1 cellular context compared by ENCODE assay signal in the genomic region with DNA sequence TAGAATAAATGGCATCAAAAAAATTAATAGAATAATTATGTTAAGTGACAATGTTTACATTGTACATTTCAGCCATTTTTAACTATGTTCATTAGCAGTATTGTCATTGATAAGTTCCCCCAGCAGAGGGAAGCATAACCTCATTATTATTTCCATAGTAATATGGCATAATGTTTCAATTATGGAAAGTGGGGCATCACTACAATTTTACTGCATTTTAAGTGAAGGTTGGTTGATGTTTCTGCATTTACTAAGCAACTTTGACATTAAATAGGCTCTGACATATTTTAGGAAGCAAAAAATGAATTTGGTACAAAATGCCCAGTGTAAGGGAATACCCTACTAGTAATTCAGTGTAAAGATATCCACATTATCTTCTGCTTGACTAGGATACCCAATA.
TF ChIP-seq lines count a peak whose summit lies in the region.

No MANE protein-coding gene starts in this region.

TF ChIP-seq in WTC11, 78 proteins besides CTCF, POLR2A, EP300 and RAD21 (continued from another document):
- TF ChIP-seq, protein P1, sequence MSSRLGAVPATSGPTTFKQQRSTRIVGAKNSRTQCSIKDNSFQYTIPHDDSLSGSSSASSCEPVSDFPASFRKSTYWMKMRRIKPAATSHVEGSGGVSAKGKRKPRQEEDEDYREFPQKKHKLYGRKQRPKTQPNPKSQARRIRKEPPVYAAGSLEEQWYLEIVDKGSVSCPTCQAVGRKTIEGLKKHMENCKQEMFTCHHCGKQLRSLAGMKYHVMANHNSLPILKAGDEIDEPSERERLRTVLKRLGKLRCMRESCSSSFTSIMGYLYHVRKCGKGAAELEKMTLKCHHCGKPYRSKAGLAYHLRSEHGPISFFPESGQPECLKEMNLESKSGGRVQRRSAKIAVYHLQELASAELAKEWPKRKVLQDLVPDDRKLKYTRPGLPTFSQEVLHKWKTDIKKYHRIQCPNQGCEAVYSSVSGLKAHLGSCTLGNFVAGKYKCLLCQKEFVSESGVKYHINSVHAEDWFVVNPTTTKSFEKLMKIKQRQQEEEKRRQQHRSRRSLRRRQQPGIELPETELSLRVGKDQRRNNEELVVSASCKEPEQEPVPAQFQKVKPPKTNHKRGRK (CRISPR knock-in tag; IDR thresholded peaks at IDR 0.05; ENCODE audit: borderline replicate concordance), result no peak
TF ChIP-seq in WTC11: peak in this region for 0.
